ENCODE assay signal across 8 cellular contexts in genomic region chr17:79023886-79024771, GRCh38. TPM values are rescaled to one million over a fixed set of nuclear protein-coding genes. Genes with fewer than 3 reads are reported as not detected.
DNase-seq lines count a peak whose midpoint lies in the region; ATAC-seq and TF ChIP-seq lines count a peak whose summit lies in the region.

C1QTNF1 (plus strand) TSS chr17:79024169; CDS start chr17:79043969, 19,800 bp downstream.

- H3K4me3 ChIP-seq in WI38 (ENCODE audit: low read depth, low read length) (peak within 1 kb of the TSS; percentile 66), mucosa of descending colon (no peak within 1 kb of the TSS)

- intact Hi-C loops in mucosa of descending colon (cut with DNase I, micrococcal nuclease): no loop called here

- peak in 2 of 3 donors; percentile 18 to 22 for DNase-seq in stimulated activated CD4-positive, alpha-beta T cell treated with anti-CD3 and anti-CD28 coated beads, Interleukin-12 subunit alpha, Interleukin-12 subunit beta, amount 100 ng/mL, for 48 hours (ENCODE audit: low read depth in 2 of 3, low spot score in 1 of 3)
- DNase-seq in stimulated activated CD4-positive, alpha-beta T cell treated with anti-CD3 and anti-CD28 coated beads, Interleukin-12 subunit alpha, Interleukin-12 subunit beta, amount 100 ng/mL, for 4 hours: no peak
- DNase-seq in endothelial cell (ENCODE audit: low spot score) (peak; percentile 55), mucosa of descending colon (peak; percentile 62 to 84 (median 69)), type B pancreatic cell (ENCODE audit: extremely low spot score, unreplicated experiment) (no peak), GOT3 (lab: John Stamatoyannopoulos, UW) (no peak), UCSD-AML1 (lab: John Stamatoyannopoulos, UW; ENCODE audit: unreplicated experiment) (no peak)

- H3K36me3 ChIP-seq in mucosa of descending colon (ENCODE audit: low read depth): no peaks in the 10 kb centered on the region

- H3K27me3 Mint-ChIP-seq in endothelial cell (ENCODE audit: unreplicated experiment): peaks cover 21% of the 10 kb centered on the region
- peaks cover 65% of the 10 kb centered on the region for H3K27me3 Mint-ChIP-seq in type B pancreatic cell

- H3K4me3 Mint-ChIP-seq in endothelial cell (ENCODE audit: unreplicated experiment) (peak within 1 kb of the TSS; percentile 79), type B pancreatic cell (peak within 1 kb of the TSS; percentile 91)

- TF ChIP-seq CTCF in WI38 (IDR thresholded peaks at IDR 0.05; ENCODE audit: low read depth, low read length) (no peak), endothelial cell (IDR thresholded peaks at IDR 0.05; ENCODE audit: unreplicated experiment) (peak; percentile 60), mucosa of descending colon (IDR thresholded peaks at IDR 0.05) (peak; percentile 20), type B pancreatic cell (conservative IDR thresholded peaks at IDR 0.05) (peak; percentile 72)

- H3K9me3 Mint-ChIP-seq in endothelial cell (ENCODE audit: unreplicated experiment): no peaks in the 10 kb centered on the region
- no peaks in the 10 kb centered on the region for H3K9me3 Mint-ChIP-seq in type B pancreatic cell

- H3K4me1 ChIP-seq in mucosa of descending colon (ENCODE audit: low read depth): peaks cover 59% of the 10 kb centered on the region

- no peak within 1 kb of the TSS for H3K27ac Mint-ChIP-seq in endothelial cell (ENCODE audit: unreplicated experiment)
- peak within 1 kb of the TSS; percentile 43 for H3K27ac Mint-ChIP-seq in type B pancreatic cell

- H3K9me3 ChIP-seq in mucosa of descending colon: no peaks in the 10 kb centered on the region

- peaks cover 6% of the 10 kb centered on the region for H3K4me1 Mint-ChIP-seq in endothelial cell (ENCODE audit: unreplicated experiment)
- H3K4me1 Mint-ChIP-seq in type B pancreatic cell (ENCODE audit: unreplicated experiment): peaks cover 24% of the 10 kb centered on the region

- ATAC-seq in mucosa of descending colon: peak; percentile 53

- no peaks in the 10 kb centered on the region for H3K36me3 Mint-ChIP-seq in endothelial cell (ENCODE audit: low read depth, unreplicated experiment)
- no peaks in the 10 kb centered on the region for H3K36me3 Mint-ChIP-seq in type B pancreatic cell

RNA-seq across cellular contexts. Expression of gene C1QTNF1, which starts in this region (rescaled TPM):
- total RNA-seq in endothelial cell (ENCODE audit: unreplicated experiment) (0.26 TPM), mucosa of descending colon (10 to 100 TPM; 16.9 to 33.3 (median 22.1) TPM), type B pancreatic cell (ENCODE audit: low replicate concordance) (8.7 and 9.4 TPM in 2 replicates)

Comparison
In these comparisons a context has a peak if more than half of its experiments do, and no peak if none do; other contexts are left out.
1. DNase-seq: peak in stimulated activated CD4-positive, alpha-beta T cell treated with anti-CD3 and anti-CD28 coated beads, Interleukin-12 subunit alpha, Interleukin-12 subunit beta, amount 100 ng/mL, for 48 hours (2 of 3) and mucosa of descending colon (3 of 3); none in stimulated activated CD4-positive, alpha-beta T cell treated with anti-CD3 and anti-CD28 coated beads, Interleukin-12 subunit alpha, Interleukin-12 subunit beta, amount 100 ng/mL, for 4 hours (single experiment), type B pancreatic cell (single experiment), GOT3 (single experiment) and UCSD-AML1 (single experiment).
2. Peak in DNase-seq in endothelial cell; RNA of the gene not detected or under 1 TPM.